Comparison of ENCODE assay signal across 14 cellular contexts in the genomic region with DNA sequence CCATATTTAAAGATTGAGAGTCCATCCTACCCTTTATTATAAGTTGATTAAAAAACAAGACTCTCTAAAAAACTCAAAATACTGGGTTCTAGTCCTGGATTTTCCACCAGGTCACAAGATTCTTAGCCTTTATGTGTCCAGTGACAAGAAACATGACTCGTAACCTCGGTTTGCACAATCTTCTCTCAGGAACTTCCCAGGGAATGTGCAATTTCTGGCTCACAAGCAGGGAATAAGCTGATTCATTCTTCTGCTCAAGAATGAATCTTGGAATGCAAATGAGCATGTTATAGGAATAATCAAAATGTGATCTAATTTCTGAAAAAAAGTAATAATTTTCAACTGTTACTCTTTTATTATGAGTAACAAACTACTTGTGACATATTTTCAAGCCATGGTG. TPM values are rescaled to one million over a fixed set of nuclear protein-coding genes. Genes with fewer than 3 reads are reported as not detected.
DNase-seq lines count a peak whose midpoint lies in the region; ATAC-seq and TF ChIP-seq lines count a peak whose summit lies in the region.
"Had no signal": no experiment of that assay in that cellular context is flagged by ENCODE, and none has a peak within 500 bp of the region (broad histone marks: within the 10 kb centered on the region; RNA-seq: fewer than 3 reads in every experiment).

No MANE protein-coding gene starts in this region.

- peaks cover 21% of the 10 kb centered on the region for H3K27me3 Mint-ChIP-seq in T-helper 17 cell

- no peak for TF ChIP-seq POLR2A in suprapubic skin (IDR thresholded peaks at IDR 0.05)

- no peak overlapping the region for H3K4me3 Mint-ChIP-seq in T-helper 17 cell
- H3K4me3 Mint-ChIP-seq: WTC11 had no signal

- no peak overlapping the region for H3K27ac Mint-ChIP-seq in T-helper 17 cell
- H3K27ac Mint-ChIP-seq: WTC11 had no signal

- TF ChIP-seq EP300 in suprapubic skin (IDR thresholded peaks at IDR 0.05), result no peak

- TF ChIP-seq CTCF in RWPE2 (IDR thresholded peaks at IDR 0.05; ENCODE audit: poor library complexity, severe bottlenecking) (no peak), suprapubic skin (IDR thresholded peaks at IDR 0.05) (no peak)

- peaks cover 6% of the 10 kb centered on the region for H3K4me1 ChIP-seq in RWPE2 (ENCODE audit: insufficient read depth, poor library complexity, severe bottlenecking)
- peaks cover 4% of the 10 kb centered on the region for H3K4me1 ChIP-seq in suprapubic skin
- H3K4me1 ChIP-seq: pancreas, vagina had no signal

- peak; percentile 65; the same call in 2 of the 3 replicates for ATAC-seq in RWPE2 (ENCODE audit: low read depth)
- no peak for ATAC-seq in HG02642 (IDR thresholded peaks at IDR 0.05; ENCODE audit: poor library complexity, unreplicated experiment)
- ATAC-seq in T-helper 17 cell, result no peak
- ATAC-seq: WTC11 had no signal

- peaks cover 2% of the 10 kb centered on the region for H3K36me3 Mint-ChIP-seq in T-helper 17 cell (ENCODE audit: low read depth)
- H3K36me3 Mint-ChIP-seq: WTC11 had no signal

- H3K27me3 ChIP-seq in RWPE2 (ENCODE audit: insufficient read depth, poor library complexity, severe bottlenecking) (no peaks in the 10 kb centered on the region), suprapubic skin (no peaks in the 10 kb centered on the region)
- H3K27me3 ChIP-seq: pancreas, vagina had no signal

- no peaks in the 10 kb centered on the region for H3K4me1 Mint-ChIP-seq in T-helper 17 cell

- WGBS in suprapubic skin, result 57% methylated on average over 2 of the region's 2 CpGs

- no peaks in the 10 kb centered on the region for H3K9me3 ChIP-seq in RWPE2 (ENCODE audit: severe bottlenecking)
- H3K9me3 ChIP-seq in T-helper 17 cell (ENCODE audit: control insufficient read depth, low read length, poor library complexity, severe bottlenecking), result no peaks in the 10 kb centered on the region
- H3K9me3 ChIP-seq in suprapubic skin, result no peaks in the 10 kb centered on the region
- H3K9me3 ChIP-seq: vagina had no signal

- H3K36me3 ChIP-seq in RWPE2 (ENCODE audit: low read depth) (no peaks in the 10 kb centered on the region), suprapubic skin (no peaks in the 10 kb centered on the region)
- H3K36me3 ChIP-seq: pancreas, vagina had no signal

- DNase-seq in GM04503 (ENCODE audit: low read depth) (peak; percentile 86), RWPE2 (ENCODE audit: low spot score) (no peak), fibroblast of peridontal ligament (ENCODE audit: extremely low read depth) (peak; percentile 96), skeletal muscle cell (ENCODE audit: low read depth) (peak; percentile 80), T-helper 17 cell (no peak), suprapubic skin (ENCODE audit: low spot score in 2 of 2) (no peak), NCI-H1048 (lab: John Stamatoyannopoulos, UW) (no peak)
- DNase-seq: activated gamma-delta T cell treated with Interleukin-2 at 50 U/mL for 16 hours, NCI-H1930, OCI-M1, pancreas had no signal

- H3K4me3 ChIP-seq in RWPE2 (ENCODE audit: severe bottlenecking) (no peak overlapping the region), skeletal muscle cell (ENCODE audit: low read depth, low read length) (no peak overlapping the region), suprapubic skin (no peak overlapping the region)
- H3K4me3 ChIP-seq: pancreas, vagina had no signal

- peak overlapping the region; percentile 9 for H3K27ac ChIP-seq in RWPE2 (ENCODE audit: poor library complexity, severe bottlenecking)
- no peak overlapping the region for H3K27ac ChIP-seq in suprapubic skin
- H3K27ac ChIP-seq: pancreas, vagina had no signal

RNA-seq across cellular contexts. Expression of gene OGFRL1, which starts 45.1 kb away (rescaled TPM):
- total RNA-seq in T-helper 17 cell (10 to 100 TPM; 11.6 to 14.7 TPM), suprapubic skin (10 to 100 TPM; 35.5 to 73.3 (median 65.7) TPM)

Comparison
In these comparisons a context has a peak if more than half of its experiments do, and no peak if none do; other contexts are left out.
1. DNase-seq: peak in GM04503 (single experiment), fibroblast of peridontal ligament (single experiment) and skeletal muscle cell (single experiment); none in RWPE2 (single experiment), T-helper 17 cell (0 of 3), suprapubic skin (0 of 2) and NCI-H1048 (single experiment).